Comparison of ENCODE assay signal across 29 cellular contexts in genomic region chr3:157467165-157467564, GRCh38. TPM values are rescaled to one million over a fixed set of nuclear protein-coding genes. Genes with fewer than 3 reads are reported as not detected.
DNase-seq lines count a peak whose midpoint lies in the region; ATAC-seq, FAIRE-seq and TF ChIP-seq lines count a peak whose summit lies in the region.
"Had no signal": no experiment of that assay in that cellular context is flagged by ENCODE, and none has a peak within 500 bp of the region (broad histone marks: within the 10 kb centered on the region; RNA-seq: fewer than 3 reads in every experiment).

No MANE protein-coding gene starts in this region.

- peak; percentile 81 for FAIRE-seq in endothelial cell of umbilical vein (lab: Jason Lieb, UNC)
- FAIRE-seq: G401.6, GM18507 had no signal

- H3K4me3 ChIP-seq in endothelial cell of umbilical vein (replicated peaks in 1 of 3; ENCODE audit: insufficient read depth in 1 of 3, low read depth in 1 of 3, low read length in 3 of 3) (no peak overlapping the region), neutrophil (ENCODE audit: low read depth in 1 of 2, low read length in 1 of 2) (no peak overlapping the region)
- H3K4me3 ChIP-seq: gastrocnemius medialis, right lobe of liver, transverse colon had no signal

- dilution Hi-C loops in endothelial cell of umbilical vein (cut with MboI; ENCODE audit: extremely low pct_ligation_motif_present, low sequenced_read_pairs): no loop called here

- H3K36me3 ChIP-seq in endothelial cell of umbilical vein (ENCODE audit: control insufficient read depth in 2 of 2, extremely low read depth in 1 of 2, insufficient read depth in 2 of 2, low read length in 2 of 2) (peaks cover 2 to 16% of the 10 kb centered on the region in 2 experiments), neutrophil (no peaks in the 10 kb centered on the region)
- H3K36me3 ChIP-seq: gastrocnemius medialis, right lobe of liver, transverse colon, WERI-Rb-1 had no signal

- H4K20me1 ChIP-seq in endothelial cell of umbilical vein (replicated peaks; ENCODE audit: control insufficient read depth, extremely low read depth, insufficient read depth, low read length): no peaks in the 10 kb centered on the region

- H3K27me3 ChIP-seq in endothelial cell of umbilical vein (ENCODE audit: control insufficient read depth in 2 of 2, insufficient read depth in 2 of 2, low read length in 2 of 2) (no peaks in the 10 kb centered on the region), neutrophil (no peaks in the 10 kb centered on the region)
- H3K27me3 ChIP-seq: gastrocnemius medialis, right lobe of liver, transverse colon had no signal

- H3K9me3 ChIP-seq in endothelial cell of umbilical vein (replicated peaks; ENCODE audit: control insufficient read depth, insufficient read depth, low read length) (no peaks in the 10 kb centered on the region), neutrophil (no peaks in the 10 kb centered on the region)
- H3K9me3 ChIP-seq: gastrocnemius medialis, right lobe of liver, transverse colon had no signal

- H3K9ac ChIP-seq in endothelial cell of umbilical vein (replicated peaks; ENCODE audit: extremely low read depth, insufficient read depth, low read length): no peak overlapping the region

- no peak overlapping the region for H2AFZ ChIP-seq in endothelial cell of umbilical vein (ENCODE audit: low read depth, low read length)

- POLR2A ChIA-PET in endothelial cell of umbilical vein (lab: Charles Lee): no interaction called here

- H3K79me2 ChIP-seq in endothelial cell of umbilical vein (ENCODE audit: control insufficient read depth, insufficient read depth, low read length): peaks cover 63% of the 10 kb centered on the region

- TF ChIP-seq CTCF in endothelial cell of umbilical vein (IDR thresholded peaks at IDR 0.05; ENCODE audit: extremely low read depth in 1 of 2, insufficient read depth in 1 of 2, low read depth in 1 of 2, low read length in 2 of 2) (no peak), neutrophil (IDR thresholded peaks at IDR 0.05) (no peak)

- H3K4me1 ChIP-seq in endothelial cell of umbilical vein (ENCODE audit: control insufficient read depth, extremely low read depth, insufficient read depth, low read length) (peaks cover 24% of the 10 kb centered on the region), neutrophil (ENCODE audit: control insufficient read depth in 1 of 2, insufficient read depth in 1 of 2, low read depth in 1 of 2, low read length in 1 of 2) (peaks cover 56 to 58% of the 10 kb centered on the region in 2 experiments)
- H3K4me1 ChIP-seq: gastrocnemius medialis, right lobe of liver, transverse colon had no signal

- no TSS peak for BruUV-seq in endothelial cell of umbilical vein (replicated peaks; lab: Mats Ljungman, UMichigan)

- CTCF ChIA-PET in endothelial cell of umbilical vein (lab: Charles Lee): interaction anchor here (0.6 to 2.0 kb wide), 6 partner anchors 9 to 266 kb away, joined by 3 to 12 read pairs (median 4); no protein-coding TSS in a partner anchor

- TF ChIP-seq POLR2A in endothelial cell of umbilical vein (IDR thresholded peaks at IDR 0.05; ENCODE audit: low read depth, low read length): no peak

- ATAC-seq in HG02610 (IDR thresholded peaks at IDR 0.05; ENCODE audit: unreplicated experiment) (no peak), HG03280 (IDR thresholded peaks at IDR 0.05; ENCODE audit: unreplicated experiment) (no peak), HG03469 (IDR thresholded peaks at IDR 0.05; ENCODE audit: unreplicated experiment) (no peak)
- ATAC-seq: gastrocnemius medialis, left ventricle myocardium superior had no signal

- peak overlapping the region; percentile 32 for H3K4me2 ChIP-seq in endothelial cell of umbilical vein (ENCODE audit: insufficient read depth, low read length)

- no peaks in the 10 kb centered on the region for H3K9me1 ChIP-seq in endothelial cell of umbilical vein (replicated peaks; ENCODE audit: control insufficient read depth, extremely low read depth, insufficient read depth, low read length)

- intact Hi-C loops in endothelial cell of umbilical vein (cut with micrococcal nuclease): no loop called here

- H3K27ac ChIP-seq in endothelial cell of umbilical vein (ENCODE audit: insufficient read depth, low read depth, low read length) (peak overlapping the region; percentile 47), neutrophil (peak overlapping the region; percentile 65)
- H3K27ac ChIP-seq: gastrocnemius medialis, right lobe of liver, RWPE1, transverse colon, WERI-Rb-1 had no signal

- DNase-seq in EH (ENCODE audit: low read depth): peak; percentile 56
- DNase-seq in LHCN-M2 (ENCODE audit: low read depth): peak; percentile 50
- DNase-seq in endothelial cell of umbilical vein (ENCODE audit: low read depth, low spot score): peak; percentile 79
- no peak for DNase-seq in NCI-H2029 (lab: John Stamatoyannopoulos, UW)
- DNase-seq: activated CD4-positive, alpha-beta T cell treated with anti-CD3 and anti-CD28 coated beads, Interleukin-2, amount 10 ng/mL, durations not matched to agents 7 days and 5 days; activated naive CD4-positive, alpha-beta T cell; activated T-cell treated with anti-CD3 and anti-CD28 coated beads, Interleukin-2, amount 50 U/mL, for 48 hours; amygdala; caudate nucleus; CD4-positive, alpha-beta T cell; gastrocnemius medialis; hypothalamus; Kasumi-1; left ventricle myocardium superior; NCI-H1105 treated with DMSO at 0.1 percent for 48 hours; NCI-H2081; NCI-H226; nephron progenitor cell; posterior cingulate gyrus; right lobe of liver; transverse colon; WERI-Rb-1 had no signal

TF ChIP-seq in endothelial cell of umbilical vein, 7 proteins besides CTCF, POLR2A, EP300 and RAD21:
- TF ChIP-seq MAX (IDR thresholded peaks at IDR 0.05; ENCODE audit: insufficient read depth, insufficient read length): no peak
- TF ChIP-seq JUN (IDR thresholded peaks at IDR 0.05; ENCODE audit: borderline replicate concordance, insufficient read depth, insufficient read length, low read depth): peak; percentile 12
- TF ChIP-seq EZH2 (IDR thresholded peaks at IDR 0.05; ENCODE audit: borderline replicate concordance, low read depth, low read length, severe bottlenecking): no peak
- TF ChIP-seq GATA2 (IDR thresholded peaks at IDR 0.05; ENCODE audit: insufficient read depth, insufficient read length, low read depth, low read length): peak; percentile 82
- no peak for TF ChIP-seq POLR2AphosphoS5 (IDR thresholded peaks at IDR 0.05; ENCODE audit: insufficient read depth, low read depth, low read length)
- no peak for TF ChIP-seq MYC (IDR thresholded peaks at IDR 0.05; ENCODE audit: low read depth, low read length)
- peak; percentile 65 for TF ChIP-seq FOS (IDR thresholded peaks at IDR 0.05; ENCODE audit: borderline replicate concordance, insufficient read depth, low read length)

RNA-seq across cellular contexts. Expression of gene PTX3, which starts 30.5 kb away (rescaled TPM):
- 124 and 161 TPM in 2 replicates for total RNA-seq in LHCN-M2 (2014; rRNA removed)
- polyA plus RNA-seq in LHCN-M2 (2012): 71.7 TPM
- 149 and 172 TPM in 2 replicates for total RNA-seq in endothelial cell of umbilical vein
- 122 and 131 TPM in 2 replicates for polyA plus RNA-seq in endothelial cell of umbilical vein
- polyA plus RNA-seq in endothelial cell of umbilical vein (2011; cell fraction: cytosol; rRNA removed): 157 and 193 TPM in 2 replicates
- polyA plus RNA-seq in endothelial cell of umbilical vein (2011; cell fraction: nucleus; rRNA removed): 90.1 and 137 TPM in 2 replicates
- 252 and 339 TPM in 2 replicates for polyA plus RNA-seq in endothelial cell of umbilical vein (2012)
- polyA minus RNA-seq in endothelial cell of umbilical vein: 178 and 192 TPM in 2 replicates
- polyA minus RNA-seq in endothelial cell of umbilical vein (2011; cell fraction: cytosol; rRNA and poly(A)+ RNA removed): 0.51 TPM
- polyA minus RNA-seq in endothelial cell of umbilical vein (2011; cell fraction: nucleus; rRNA and poly(A)+ RNA removed): 35.4 and 48.3 TPM in 2 replicates

RNA-seq across cellular contexts. Expression of gene VEPH1, which starts 36.1 kb away (rescaled TPM):
- total RNA-seq in LHCN-M2 (2014; rRNA removed): 49.0 and 49.6 TPM in 2 replicates
- polyA plus RNA-seq in LHCN-M2 (2012): 9.2 TPM
- 136 and 142 TPM in 2 replicates for total RNA-seq in endothelial cell of umbilical vein
- polyA plus RNA-seq in endothelial cell of umbilical vein: 36.7 and 42.9 TPM in 2 replicates
- 58.8 and 61.9 TPM in 2 replicates for polyA plus RNA-seq in endothelial cell of umbilical vein (2011; cell fraction: cytosol; rRNA removed)
- polyA plus RNA-seq in endothelial cell of umbilical vein (2011; cell fraction: nucleus; rRNA removed): 103 and 121 TPM in 2 replicates
- polyA plus RNA-seq in endothelial cell of umbilical vein (2012): 116 and 257 TPM in 2 replicates
- 178 and 183 TPM in 2 replicates for polyA minus RNA-seq in endothelial cell of umbilical vein
- 6.1 TPM for polyA minus RNA-seq in endothelial cell of umbilical vein (2011; cell fraction: cytosol; rRNA and poly(A)+ RNA removed)
- polyA minus RNA-seq in endothelial cell of umbilical vein (2011; cell fraction: nucleus; rRNA and poly(A)+ RNA removed): 416 and 737 TPM in 2 replicates
- total RNA-seq: activated CD4-positive, alpha-beta T cell treated with anti-CD3 and anti-CD28 coated beads, Interleukin-2, amount 10 ng/mL, durations not matched to agents 7 days and 5 days; CD4-positive, alpha-beta T cell had no signal
